Comparison of ENCODE assay signal across 1 cellular context in the genomic region with DNA sequence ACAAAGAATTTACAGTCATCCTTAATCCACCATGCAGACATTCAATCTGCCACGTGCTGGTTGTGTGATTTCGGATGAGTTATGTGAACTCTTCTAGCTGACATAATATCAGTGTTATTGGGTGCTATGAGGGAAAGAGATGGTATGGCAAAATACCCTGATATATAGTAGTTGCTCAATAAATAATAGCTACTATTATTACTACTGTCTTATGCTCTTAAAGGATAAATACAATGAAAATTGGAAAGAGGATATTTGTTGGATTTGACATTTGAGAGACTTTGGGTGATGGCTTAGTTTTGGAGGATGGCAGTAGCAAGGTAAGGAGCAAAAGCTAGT.
TF ChIP-seq lines count a peak whose summit lies in the region.

No MANE protein-coding gene starts in this region.

TF ChIP-seq in K562, 482 proteins besides CTCF, POLR2A, EP300 and RAD21 (continued from another document and continues in another):
- TF ChIP-seq, protein P1, sequence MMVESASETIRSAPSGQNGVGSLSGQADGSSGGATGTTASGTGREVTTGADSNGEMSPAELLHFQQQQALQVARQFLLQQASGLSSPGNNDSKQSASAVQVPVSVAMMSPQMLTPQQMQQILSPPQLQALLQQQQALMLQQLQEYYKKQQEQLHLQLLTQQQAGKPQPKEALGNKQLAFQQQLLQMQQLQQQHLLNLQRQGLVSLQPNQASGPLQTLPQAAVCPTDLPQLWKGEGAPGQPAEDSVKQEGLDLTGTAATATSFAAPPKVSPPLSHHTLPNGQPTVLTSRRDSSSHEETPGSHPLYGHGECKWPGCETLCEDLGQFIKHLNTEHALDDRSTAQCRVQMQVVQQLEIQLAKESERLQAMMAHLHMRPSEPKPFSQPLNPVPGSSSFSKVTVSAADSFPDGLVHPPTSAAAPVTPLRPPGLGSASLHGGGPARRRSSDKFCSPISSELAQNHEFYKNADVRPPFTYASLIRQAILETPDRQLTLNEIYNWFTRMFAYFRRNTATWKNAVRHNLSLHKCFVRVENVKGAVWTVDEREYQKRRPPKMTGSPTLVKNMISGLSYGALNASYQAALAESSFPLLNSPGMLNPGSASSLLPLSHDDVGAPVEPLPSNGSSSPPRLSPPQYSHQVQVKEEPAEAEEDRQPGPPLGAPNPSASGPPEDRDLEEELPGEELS (CRISPR knock-in tag; IDR thresholded peaks at IDR 0.05; ENCODE audit: borderline replicate concordance): no peak
- no peak for TF ChIP-seq HDAC8 (tag; IDR thresholded peaks at IDR 0.05)
- no peak for TF ChIP-seq POLR2AphosphoS5 (IDR thresholded peaks at IDR 0.05; ENCODE audit: control insufficient read depth, insufficient read depth, low read depth, low read length)
- no peak for TF ChIP-seq NFIC (IDR thresholded peaks at IDR 0.05)
- TF ChIP-seq ZFPM2 (CRISPR knock-in tag; IDR thresholded peaks at IDR 0.05): no peak
- TF ChIP-seq CBX2 (IDR thresholded peaks at IDR 0.05; ENCODE audit: insufficient read depth, low read length, poor library complexity, severe bottlenecking): no peak
- TF ChIP-seq ZNF785 (CRISPR knock-in tag; IDR thresholded peaks at IDR 0.05): no peak
- TF ChIP-seq, protein P2, sequence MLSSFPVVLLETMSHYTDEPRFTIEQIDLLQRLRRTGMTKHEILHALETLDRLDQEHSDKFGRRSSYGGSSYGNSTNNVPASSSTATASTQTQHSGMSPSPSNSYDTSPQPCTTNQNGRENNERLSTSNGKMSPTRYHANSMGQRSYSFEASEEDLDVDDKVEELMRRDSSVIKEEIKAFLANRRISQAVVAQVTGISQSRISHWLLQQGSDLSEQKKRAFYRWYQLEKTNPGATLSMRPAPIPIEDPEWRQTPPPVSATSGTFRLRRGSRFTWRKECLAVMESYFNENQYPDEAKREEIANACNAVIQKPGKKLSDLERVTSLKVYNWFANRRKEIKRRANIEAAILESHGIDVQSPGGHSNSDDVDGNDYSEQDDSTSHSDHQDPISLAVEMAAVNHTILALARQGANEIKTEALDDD (IDR thresholded peaks at IDR 0.05): no peak
- TF ChIP-seq ETS2 (tag; IDR thresholded peaks at IDR 0.05; ENCODE audit: borderline replicate concordance, poor library complexity, severe bottlenecking): no peak
- no peak for TF ChIP-seq ZEB2 (IDR thresholded peaks at IDR 0.05)
- TF ChIP-seq, protein P3, sequence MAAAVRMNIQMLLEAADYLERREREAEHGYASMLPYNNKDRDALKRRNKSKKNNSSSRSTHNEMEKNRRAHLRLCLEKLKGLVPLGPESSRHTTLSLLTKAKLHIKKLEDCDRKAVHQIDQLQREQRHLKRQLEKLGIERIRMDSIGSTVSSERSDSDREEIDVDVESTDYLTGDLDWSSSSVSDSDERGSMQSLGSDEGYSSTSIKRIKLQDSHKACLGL (CRISPR knock-in tag; IDR thresholded peaks at IDR 0.05; ENCODE audit: borderline replicate concordance, poor library complexity, severe bottlenecking): no peak
- TF ChIP-seq HDAC6 (IDR thresholded peaks at IDR 0.05; ENCODE audit: low read depth, low read length): no peak
- TF ChIP-seq, protein P4, sequence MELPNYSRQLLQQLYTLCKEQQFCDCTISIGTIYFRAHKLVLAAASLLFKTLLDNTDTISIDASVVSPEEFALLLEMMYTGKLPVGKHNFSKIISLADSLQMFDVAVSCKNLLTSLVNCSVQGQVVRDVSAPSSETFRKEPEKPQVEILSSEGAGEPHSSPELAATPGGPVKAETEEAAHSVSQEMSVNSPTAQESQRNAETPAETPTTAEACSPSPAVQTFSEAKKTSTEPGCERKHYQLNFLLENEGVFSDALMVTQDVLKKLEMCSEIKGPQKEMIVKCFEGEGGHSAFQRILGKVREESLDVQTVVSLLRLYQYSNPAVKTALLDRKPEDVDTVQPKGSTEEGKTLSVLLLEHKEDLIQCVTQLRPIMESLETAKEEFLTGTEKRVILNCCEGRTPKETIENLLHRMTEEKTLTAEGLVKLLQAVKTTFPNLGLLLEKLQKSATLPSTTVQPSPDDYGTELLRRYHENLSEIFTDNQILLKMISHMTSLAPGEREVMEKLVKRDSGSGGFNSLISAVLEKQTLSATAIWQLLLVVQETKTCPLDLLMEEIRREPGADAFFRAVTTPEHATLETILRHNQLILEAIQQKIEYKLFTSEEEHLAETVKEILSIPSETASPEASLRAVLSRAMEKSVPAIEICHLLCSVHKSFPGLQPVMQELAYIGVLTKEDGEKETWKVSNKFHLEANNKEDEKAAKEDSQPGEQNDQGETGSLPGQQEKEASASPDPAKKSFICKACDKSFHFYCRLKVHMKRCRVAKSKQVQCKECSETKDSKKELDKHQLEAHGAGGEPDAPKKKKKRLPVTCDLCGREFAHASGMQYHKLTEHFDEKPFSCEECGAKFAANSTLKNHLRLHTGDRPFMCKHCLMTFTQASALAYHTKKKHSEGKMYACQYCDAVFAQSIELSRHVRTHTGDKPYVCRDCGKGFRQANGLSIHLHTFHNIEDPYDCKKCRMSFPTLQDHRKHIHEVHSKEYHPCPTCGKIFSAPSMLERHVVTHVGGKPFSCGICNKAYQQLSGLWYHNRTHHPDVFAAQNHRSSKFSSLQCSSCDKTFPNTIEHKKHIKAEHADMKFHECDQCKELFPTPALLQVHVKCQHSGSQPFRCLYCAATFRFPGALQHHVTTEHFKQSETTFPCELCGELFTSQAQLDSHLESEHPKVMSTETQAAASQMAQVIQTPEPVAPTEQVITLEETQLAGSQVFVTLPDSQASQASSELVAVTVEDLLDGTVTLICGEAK (IDR thresholded peaks at IDR 0.05): peak; percentile 9; the same call in 1 of the 2 replicates
- TF ChIP-seq, protein P4 (CRISPR knock-in tag; IDR thresholded peaks at IDR 0.05): no peak
- TF ChIP-seq ZSCAN29 (IDR thresholded peaks at IDR 0.05): no peak
- no peak for TF ChIP-seq HNRNPUL1 (IDR thresholded peaks at IDR 0.05; ENCODE audit: low read length)
- TF ChIP-seq ZNF12 (CRISPR knock-in tag; IDR thresholded peaks at IDR 0.05): no peak
- TF ChIP-seq ZC3H4 (CRISPR knock-in tag; IDR thresholded peaks at IDR 0.05; ENCODE audit: borderline replicate concordance): no peak
- no peak for TF ChIP-seq KLF6 (CRISPR knock-in tag; IDR thresholded peaks at IDR 0.05; ENCODE audit: borderline replicate concordance)
- TF ChIP-seq, protein P5, sequence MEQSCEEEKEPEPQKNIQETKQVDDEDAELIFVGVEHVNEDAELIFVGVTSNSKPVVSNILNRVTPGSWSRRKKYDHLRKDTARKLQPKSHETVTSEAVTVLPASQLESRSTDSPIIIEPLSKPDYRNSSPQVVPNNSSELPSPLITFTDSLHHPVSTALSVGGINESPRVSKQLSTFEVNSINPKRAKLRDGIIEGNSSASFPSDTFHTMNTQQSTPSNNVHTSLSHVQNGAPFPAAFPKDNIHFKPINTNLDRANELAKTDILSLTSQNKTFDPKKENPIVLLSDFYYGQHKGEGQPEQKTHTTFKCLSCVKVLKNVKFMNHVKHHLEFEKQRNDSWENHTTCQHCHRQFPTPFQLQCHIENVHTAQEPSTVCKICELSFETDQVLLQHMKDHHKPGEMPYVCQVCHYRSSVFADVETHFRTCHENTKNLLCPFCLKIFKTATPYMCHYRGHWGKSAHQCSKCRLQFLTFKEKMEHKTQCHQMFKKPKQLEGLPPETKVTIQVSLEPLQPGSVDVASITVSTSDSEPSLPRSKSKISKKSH (CRISPR knock-in tag; IDR thresholded peaks at IDR 0.05): no peak
- TF ChIP-seq, protein P6, sequence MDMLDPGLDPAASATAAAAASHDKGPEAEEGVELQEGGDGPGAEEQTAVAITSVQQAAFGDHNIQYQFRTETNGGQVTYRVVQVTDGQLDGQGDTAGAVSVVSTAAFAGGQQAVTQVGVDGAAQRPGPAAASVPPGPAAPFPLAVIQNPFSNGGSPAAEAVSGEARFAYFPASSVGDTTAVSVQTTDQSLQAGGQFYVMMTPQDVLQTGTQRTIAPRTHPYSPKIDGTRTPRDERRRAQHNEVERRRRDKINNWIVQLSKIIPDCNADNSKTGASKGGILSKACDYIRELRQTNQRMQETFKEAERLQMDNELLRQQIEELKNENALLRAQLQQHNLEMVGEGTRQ (CRISPR knock-in tag; IDR thresholded peaks at IDR 0.05): no peak
- TF ChIP-seq ZNF644 (tag; IDR thresholded peaks at IDR 0.05; ENCODE audit: low read depth): no peak
- TF ChIP-seq ZNF217 (CRISPR knock-in tag; IDR thresholded peaks at IDR 0.05): no peak
- no peak for TF ChIP-seq SAFB2 (IDR thresholded peaks at IDR 0.05; ENCODE audit: borderline replicate concordance, low read depth, low read length, severe bottlenecking)
- TF ChIP-seq RBM15 (IDR thresholded peaks at IDR 0.05; ENCODE audit: insufficient read depth, low read length): no peak
- no peak for TF ChIP-seq ZNF197 (CRISPR knock-in tag; IDR thresholded peaks at IDR 0.05; ENCODE audit: low read depth)
- no peak for TF ChIP-seq ATF7 (IDR thresholded peaks at IDR 0.05)
- TF ChIP-seq JUN (IDR thresholded peaks at IDR 0.05; ENCODE audit: borderline replicate concordance, low read depth, low read length): no peak
- TF ChIP-seq JUN (CRISPR knock-in tag; IDR thresholded peaks at IDR 0.05; ENCODE audit: borderline replicate concordance): no peak
- TF ChIP-seq CBFA2T3 (IDR thresholded peaks at IDR 0.05): no peak
- TF ChIP-seq, protein P7, sequence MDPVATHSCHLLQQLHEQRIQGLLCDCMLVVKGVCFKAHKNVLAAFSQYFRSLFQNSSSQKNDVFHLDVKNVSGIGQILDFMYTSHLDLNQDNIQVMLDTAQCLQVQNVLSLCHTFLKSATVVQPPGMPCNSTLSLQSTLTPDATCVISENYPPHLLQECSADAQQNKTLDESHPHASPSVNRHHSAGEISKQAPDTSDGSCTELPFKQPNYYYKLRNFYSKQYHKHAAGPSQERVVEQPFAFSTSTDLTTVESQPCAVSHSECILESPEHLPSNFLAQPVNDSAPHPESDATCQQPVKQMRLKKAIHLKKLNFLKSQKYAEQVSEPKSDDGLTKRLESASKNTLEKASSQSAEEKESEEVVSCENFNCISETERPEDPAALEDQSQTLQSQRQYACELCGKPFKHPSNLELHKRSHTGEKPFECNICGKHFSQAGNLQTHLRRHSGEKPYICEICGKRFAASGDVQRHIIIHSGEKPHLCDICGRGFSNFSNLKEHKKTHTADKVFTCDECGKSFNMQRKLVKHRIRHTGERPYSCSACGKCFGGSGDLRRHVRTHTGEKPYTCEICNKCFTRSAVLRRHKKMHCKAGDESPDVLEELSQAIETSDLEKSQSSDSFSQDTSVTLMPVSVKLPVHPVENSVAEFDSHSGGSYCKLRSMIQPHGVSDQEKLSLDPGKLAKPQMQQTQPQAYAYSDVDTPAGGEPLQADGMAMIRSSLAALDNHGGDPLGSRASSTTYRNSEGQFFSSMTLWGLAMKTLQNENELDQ (CRISPR knock-in tag; IDR thresholded peaks at IDR 0.05; ENCODE audit: borderline replicate concordance): peak; percentile 28; the same call in 1 of the 2 replicates
- peak; percentile 84 for TF ChIP-seq BCOR (IDR thresholded peaks at IDR 0.05)
- no peak for TF ChIP-seq LCOR (CRISPR knock-in tag; IDR thresholded peaks at IDR 0.05)
- TF ChIP-seq ZNF143 (CRISPR knock-in tag; IDR thresholded peaks at IDR 0.05): no peak
- TF ChIP-seq ZKSCAN3 (CRISPR knock-in tag; IDR thresholded peaks at IDR 0.05): no peak
- TF ChIP-seq SIN3A (IDR thresholded peaks at IDR 0.05; ENCODE audit: borderline replicate concordance in 2 of 2, control insufficient read depth in 1 of 2, low read depth in 2 of 2, low read length in 2 of 2): no peak
- TF ChIP-seq ZNF436 (CRISPR knock-in tag; IDR thresholded peaks at IDR 0.05): no peak
- no peak for TF ChIP-seq ZNF764 (CRISPR knock-in tag; IDR thresholded peaks at IDR 0.05; ENCODE audit: low read depth)
- no peak for TF ChIP-seq TRIM28 (IDR thresholded peaks at IDR 0.05)
- TF ChIP-seq, protein P8, sequence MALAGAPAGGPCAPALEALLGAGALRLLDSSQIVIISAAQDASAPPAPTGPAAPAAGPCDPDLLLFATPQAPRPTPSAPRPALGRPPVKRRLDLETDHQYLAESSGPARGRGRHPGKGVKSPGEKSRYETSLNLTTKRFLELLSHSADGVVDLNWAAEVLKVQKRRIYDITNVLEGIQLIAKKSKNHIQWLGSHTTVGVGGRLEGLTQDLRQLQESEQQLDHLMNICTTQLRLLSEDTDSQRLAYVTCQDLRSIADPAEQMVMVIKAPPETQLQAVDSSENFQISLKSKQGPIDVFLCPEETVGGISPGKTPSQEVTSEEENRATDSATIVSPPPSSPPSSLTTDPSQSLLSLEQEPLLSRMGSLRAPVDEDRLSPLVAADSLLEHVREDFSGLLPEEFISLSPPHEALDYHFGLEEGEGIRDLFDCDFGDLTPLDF (CRISPR knock-in tag; IDR thresholded peaks at IDR 0.05): no peak
- no peak for TF ChIP-seq TAF9B (IDR thresholded peaks at IDR 0.05; ENCODE audit: partially characterized antibody)
- peak; percentile 56; the same call in 1 of the 2 replicates for TF ChIP-seq HLTF (IDR thresholded peaks at IDR 0.05)
